In the genomic region with DNA sequence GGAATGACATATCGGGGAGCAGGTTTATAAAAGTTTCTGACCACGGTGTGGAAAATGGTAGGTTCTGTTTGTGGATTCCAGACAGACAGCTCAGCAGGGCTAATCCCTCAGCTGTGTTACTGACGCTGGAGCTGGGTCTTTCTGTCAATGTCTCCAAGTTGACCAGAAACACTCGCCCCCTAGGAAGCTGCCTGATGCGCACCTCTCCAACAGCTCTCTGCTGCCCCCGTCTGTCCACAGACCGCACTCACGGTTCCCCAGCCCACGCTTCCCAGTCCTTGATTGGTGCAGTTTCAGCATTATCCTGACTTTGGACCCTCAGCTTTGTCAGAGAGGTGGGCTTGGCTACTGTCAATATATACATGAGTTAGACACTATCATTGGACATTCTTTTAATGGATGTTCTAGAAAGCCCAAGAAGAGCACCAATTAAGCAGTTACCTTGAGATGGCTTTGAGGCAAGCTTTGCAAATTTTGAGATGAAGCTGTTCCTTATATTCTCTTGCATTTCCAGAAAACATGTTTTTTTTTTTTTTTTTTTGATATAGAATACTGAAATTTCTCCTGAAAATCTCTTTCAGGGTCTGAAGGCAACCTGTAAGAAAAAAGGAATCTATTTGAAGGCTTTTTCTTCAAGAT, we compare ENCODE assay signal across 8 cellular contexts.
DNase-seq lines count a peak whose midpoint lies in the region; ATAC-seq and TF ChIP-seq lines count a peak whose summit lies in the region.

No MANE protein-coding gene starts in this region.

- no peak overlapping the region for H4K91ac ChIP-seq in IMR-90 (ENCODE audit: insufficient read depth, low read depth, low read length)

- no peak for TF ChIP-seq EP300 in SK-N-SH (IDR thresholded peaks at IDR 0.05; ENCODE audit: borderline replicate concordance in 1 of 2, low read depth in 1 of 2, low read length in 1 of 2)

- H3K27me3 ChIP-seq in IMR-90 (ENCODE audit: control insufficient read depth, insufficient read depth, low read length), result peaks cover 2% of the 10 kb centered on the region
- H3K27me3 ChIP-seq in SK-N-SH (ENCODE audit: insufficient read depth), result no peaks in the 10 kb centered on the region
- H3K27me3 ChIP-seq in psoas muscle (ENCODE audit: insufficient read depth in 3 of 3, low read length in 2 of 3), result peaks cover 0 to 8% (median 0%) of the 10 kb centered on the region in 3 donors

- H3K36me3 ChIP-seq in IMR-90 (ENCODE audit: control insufficient read depth, insufficient read depth, low read length) (no peaks in the 10 kb centered on the region), SK-N-SH (replicated peaks in 1 of 2; ENCODE audit: control insufficient read depth in 1 of 2, insufficient read depth in 2 of 2, low read length in 1 of 2) (no peaks in the 10 kb centered on the region), psoas muscle (ENCODE audit: insufficient read depth in 1 of 2, low read depth in 1 of 2) (no peaks in the 10 kb centered on the region)

- POLR2A ChIA-PET in IMR-90 (lab: Charles Lee; ENCODE audit: unreplicated experiment), result no interaction called here
- POLR2A ChIA-PET in SK-N-SH (lab: Yijun Ruan, JAX), result interaction anchor here (0.9 kb wide), 1 partner anchor 99 kb away, joined by 3 read pairs; the partner anchor contains the start of gene TBC1D5

- TF ChIP-seq CTCF in IMR-90 (conservative IDR thresholded peaks at IDR 0.05; ENCODE audit: low read depth, low read length) (peak; percentile 97), SK-N-SH (IDR thresholded peaks at IDR 0.05) (peak; percentile 94), psoas muscle (IDR thresholded peaks at IDR 0.05) (peak; percentile 94)

- no peaks in the 10 kb centered on the region for H3K9me3 ChIP-seq in IMR-90 (ENCODE audit: control insufficient read depth, insufficient read depth, low read length)
- H3K9me3 ChIP-seq in SK-N-SH, result no peaks in the 10 kb centered on the region
- H3K9me3 ChIP-seq in psoas muscle, result no peaks in the 10 kb centered on the region

- no peak overlapping the region for H2BK15ac ChIP-seq in IMR-90 (ENCODE audit: low read depth, low read length)

- H3K27ac ChIP-seq in IMR-90 (ENCODE audit: insufficient read depth, low read length), result no peak overlapping the region
- H3K27ac ChIP-seq in SK-N-SH (ENCODE audit: low read depth in 2 of 2, low read length in 1 of 2), result no peak overlapping the region
- H3K27ac ChIP-seq in psoas muscle, result no peak overlapping the region

- H3K23ac ChIP-seq in IMR-90 (ENCODE audit: low read depth, low read length), result no peak overlapping the region

- peak overlapping the region; percentile 60 for H2AFZ ChIP-seq in IMR-90 (replicated peaks; ENCODE audit: low read length, poor library complexity)
- H2AFZ ChIP-seq in SK-N-SH (ENCODE audit: low read depth), result no peak overlapping the region

- no peak overlapping the region for H2BK120ac ChIP-seq in IMR-90 (ENCODE audit: low read depth, low read length)

- 50% methylated on average over 2 of the region's 9 CpGs; no CpG with 5 or more reads in 1 of the 2 experiments for WGBS in IMR-90 (ENCODE audit: extremely low coverage in 2 of 2, insufficient read length in 1 of 2), 2 experiments
- WGBS in SK-N-SH (ENCODE audit: low lambda C conversion rate), result 36% methylated on average over 9 of the region's 9 CpGs
- WGBS in psoas muscle, 3 donors, result 13 to 14% (median 13%) methylated on average over 9 of the region's 9 CpGs

- DNase-seq in EL (peak; percentile 62), IMR-90 (peak; percentile 46), SK-N-SH (peak; percentile 75), Right ventricle myocardium inferior (ENCODE audit: missing footprints) (peak; percentile 79), psoas muscle (peak; percentile 64 to 83), cortex of kidney (lab: John Stamatoyannopoulos, UW) (no peak)
- peak; percentile 76 for DNase-seq in activated naive CD4-positive, alpha-beta T cell treated with Interleukin-2 at 50 U/mL for 16 hours

- BruUV-seq in IMR-90 (replicated peaks; lab: Mats Ljungman, UMichigan), result no TSS peak

- H2BK5ac ChIP-seq in IMR-90 (ENCODE audit: low read depth, low read length, poor library complexity, severe bottlenecking), result no peak overlapping the region

- H3K9ac ChIP-seq in IMR-90 (ENCODE audit: low read depth, low read length) (no peak overlapping the region), SK-N-SH (no peak overlapping the region)

- dilution Hi-C loops in IMR-90 (cut with HindIII; ENCODE audit: low sequenced_read_pairs, unreplicated experiment), result no loop called here

- ATAC-seq in GM21576 (IDR thresholded peaks at IDR 0.05; ENCODE audit: unreplicated experiment), result peak; percentile 86
- peak; percentile 99 for ATAC-seq in IMR-90 (ENCODE audit: low read depth)
- ATAC-seq in Right ventricle myocardium inferior, result peak; percentile 78
- ATAC-seq in psoas muscle, result peak; percentile 73 to 95 (median 88)

- H2AK5ac ChIP-seq in IMR-90 (ENCODE audit: low read depth, low read length), result no peak overlapping the region

- TF ChIP-seq RAD21 in IMR-90 (IDR thresholded peaks at IDR 0.05; ENCODE audit: low read length) (peak; percentile 96), SK-N-SH (IDR thresholded peaks at IDR 0.05; ENCODE audit: low read length) (peak; percentile 99)

- peak overlapping the region; percentile 10 for H2AK9ac ChIP-seq in IMR-90 (replicated peaks; ENCODE audit: low read depth, low read length, poor library complexity)

- H3K4me1 ChIP-seq in IMR-90 (ENCODE audit: control insufficient read depth, insufficient read depth, low read length), result no peaks in the 10 kb centered on the region
- H3K4me1 ChIP-seq in SK-N-SH (ENCODE audit: control insufficient read depth in 1 of 2, insufficient read depth in 2 of 2, low read depth in 1 of 2, low read length in 1 of 2), result no peaks in the 10 kb centered on the region; a peak in 1 of 4 replicates
- no peaks in the 10 kb centered on the region for H3K4me1 ChIP-seq in psoas muscle

- no peak overlapping the region for H3K56ac ChIP-seq in IMR-90 (ENCODE audit: extremely low read depth, insufficient read depth, low read length)

- H3K79me2 ChIP-seq in SK-N-SH (ENCODE audit: insufficient read depth), result no peaks in the 10 kb centered on the region

- intact Hi-C loops in IMR-90 (cut with micrococcal nuclease) (loop anchor here (1.0 to 5.0 kb wide), 7 partner anchors 196 to 1239 kb away; no protein-coding TSS in a partner anchor), Right ventricle myocardium inferior (cut with DNase I) (loop anchor here (2.0 kb wide), 2 partner anchors 197 to 411 kb away; no protein-coding TSS in a partner anchor), psoas muscle (cut with DNase I) (loop anchor here (2.0 to 10.0 kb wide), 5 partner anchors 194 to 579 kb away; no protein-coding TSS in a partner anchor)

- H3K14ac ChIP-seq in IMR-90 (replicated peaks; ENCODE audit: low read depth, low read length), result no peak overlapping the region

- H2BK20ac ChIP-seq in IMR-90 (ENCODE audit: low read depth, low read length), result no peak overlapping the region

- H3K9me2 ChIP-seq in SK-N-SH, result no peaks in the 10 kb centered on the region

- no peak overlapping the region for H4K5ac ChIP-seq in IMR-90 (ENCODE audit: low read depth, low read length)

- 0 out of 2 replicates have a peak, but pooled peaks have one; percentile 42 for TF ChIP-seq POLR2A in IMR-90 (IDR thresholded peaks at IDR 0.05; ENCODE audit: low read depth, low read length)

- H3K4me3 ChIP-seq in IMR-90 (ENCODE audit: insufficient read depth, low read depth, low read length), result no peak overlapping the region
- no peak overlapping the region; a peak in 1 of 4 replicates for H3K4me3 ChIP-seq in SK-N-SH (ENCODE audit: low read depth in 2 of 2, low read length in 1 of 2)
- no peak overlapping the region for H3K4me3 ChIP-seq in psoas muscle

- no peaks in the 10 kb centered on the region for H3K79me1 ChIP-seq in IMR-90 (ENCODE audit: low read depth in 1 of 2, low read length in 2 of 2)

- no peaks in the 10 kb centered on the region for H3K9me1 ChIP-seq in IMR-90 (ENCODE audit: insufficient read depth, low read length)

- no peaks in the 10 kb centered on the region for H4K20me1 ChIP-seq in IMR-90 (ENCODE audit: insufficient read depth, low read length)
- no peaks in the 10 kb centered on the region for H4K20me1 ChIP-seq in SK-N-SH (ENCODE audit: insufficient read depth)

- no peak overlapping the region for H3K4ac ChIP-seq in IMR-90 (ENCODE audit: low read depth, low read length)

- no peak overlapping the region for H3K18ac ChIP-seq in IMR-90 (ENCODE audit: low read depth, low read length)

- in situ Hi-C loops in IMR-90 (cut with MboI; ENCODE audit: low sequenced_read_pairs), result loop anchor here (10.0 kb wide), 1 partner anchor 577 kb away; no protein-coding TSS in a partner anchor

- CTCF ChIA-PET in IMR-90 (lab: Yijun Ruan, JAX) (interaction anchor here (0.6 to 2.7 kb wide), 27 partner anchors 10 to 784 kb away, joined by 3 to 43 read pairs (median 4); no protein-coding TSS in a partner anchor), SK-N-SH (lab: Yijun Ruan, JAX) (interaction anchor here (0.6 to 3.2 kb wide), 66 partner anchors 9 to 1245 kb away, joined by 3 to 52 read pairs (median 4); partner anchors contain the start of gene TBC1D5)

- no peaks in the 10 kb centered on the region for H3F3A ChIP-seq in SK-N-SH (replicated peaks; ENCODE audit: insufficient read depth)

- peak overlapping the region; percentile 45; the same call in 1 of the 2 replicates for H3K4me2 ChIP-seq in IMR-90 (ENCODE audit: low read depth, low read length)
- H3K4me2 ChIP-seq in SK-N-SH, result no peak overlapping the region

- no peak overlapping the region for H4K8ac ChIP-seq in IMR-90 (ENCODE audit: low read depth in 2 of 2, low read length in 2 of 2)

TF ChIP-seq in IMR-90, 13 proteins besides CTCF, POLR2A, EP300 and RAD21 (continues in another document):
- TF ChIP-seq SMC3 (IDR thresholded peaks at IDR 0.05; ENCODE audit: low read depth, low read length) (peak; percentile 90), MAFK (IDR thresholded peaks at IDR 0.05; ENCODE audit: low read depth, low read length) (0 out of 2 replicates have a peak, but pooled peaks have one; percentile 12), MAZ (IDR thresholded peaks at IDR 0.05; ENCODE audit: borderline replicate concordance, low read depth, low read length) (peak; percentile 53; the same call in 1 of the 2 replicates)

TF ChIP-seq in SK-N-SH, 30 proteins besides CTCF, POLR2A, EP300 and RAD21:
- TF ChIP-seq NFIC (IDR thresholded peaks at IDR 0.05; ENCODE audit: borderline replicate concordance) (no peak), SMC3 (IDR thresholded peaks at IDR 0.05; ENCODE audit: low read depth, low read length) (peak; percentile 96)
